Comparison of ENCODE assay signal across 9 cellular contexts in the genomic region with DNA sequence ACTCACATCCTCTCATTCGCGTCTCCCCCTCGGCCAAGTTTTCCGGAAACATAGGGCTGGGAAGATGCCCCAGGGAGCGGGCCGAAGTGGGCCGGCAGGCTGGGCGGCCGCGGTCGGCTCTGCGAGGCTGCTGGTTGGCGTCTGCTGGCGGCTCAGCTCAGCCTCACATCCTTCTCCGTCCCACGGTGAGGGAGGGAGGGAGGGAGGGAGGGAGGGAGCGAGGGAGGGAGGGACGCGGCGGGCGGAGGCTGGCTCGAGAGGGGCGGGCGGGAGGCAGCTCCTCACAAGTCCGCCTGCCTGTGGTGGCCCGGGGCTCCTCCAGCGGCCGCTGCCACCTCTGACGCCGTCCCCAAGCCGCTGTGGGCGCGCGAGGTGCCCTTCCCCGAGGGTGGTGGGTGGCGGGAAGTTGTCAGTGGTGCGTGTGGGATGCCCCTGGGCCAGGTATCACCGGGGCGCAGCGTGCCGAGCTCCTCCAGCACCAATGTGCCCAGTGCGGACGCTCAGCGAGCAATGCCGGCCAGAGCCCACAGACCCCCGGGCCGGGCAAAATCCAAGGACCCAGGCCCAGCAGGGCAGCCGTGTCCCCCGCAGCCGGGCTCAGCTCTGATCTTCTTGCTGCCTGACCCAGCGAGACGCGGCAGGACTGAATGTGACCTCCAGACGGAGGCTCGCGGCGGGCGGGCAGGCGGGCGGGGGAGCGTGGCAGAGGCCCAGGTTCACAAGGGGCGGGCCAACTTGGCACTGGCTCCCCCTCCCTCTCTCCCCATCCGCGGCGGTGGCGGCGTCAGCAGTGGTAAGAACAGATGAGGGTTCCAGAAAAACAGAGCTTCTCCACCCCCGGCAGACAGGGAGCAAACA.
DNase-seq lines count a peak whose midpoint lies in the region; ATAC-seq, FAIRE-seq and TF ChIP-seq lines count a peak whose summit lies in the region.
"Had no signal": no experiment of that assay in that cellular context is flagged by ENCODE, and none has a peak within 500 bp of the region (broad histone marks: within the 10 kb centered on the region; RNA-seq: fewer than 3 reads in every experiment).

No MANE protein-coding gene starts in this region.

- peaks cover 45% of the 10 kb centered on the region for H3K4me1 ChIP-seq in mucosa of descending colon (ENCODE audit: low read depth)

- no peak for TF ChIP-seq POLR2A in erythroblast (IDR thresholded peaks at IDR 0.05; ENCODE audit: low read length)

- no peaks in the 10 kb centered on the region for H3K27me3 Mint-ChIP-seq in activated T-cell treated with anti-CD3 and anti-CD28 coated beads, Interleukin-2, amount 50 U/mL, for 24 hours

- no peak overlapping the region for H3K4me3 ChIP-seq in mucosa of descending colon

- H3K4me1 Mint-ChIP-seq in activated T-cell treated with anti-CD3 and anti-CD28 coated beads, Interleukin-2, amount 50 U/mL, for 24 hours (ENCODE audit: low read depth) = peaks cover 52% of the 10 kb centered on the region

- peak; percentile 75 for ATAC-seq in mucosa of descending colon
- ATAC-seq in HG03097 (IDR thresholded peaks at IDR 0.05; ENCODE audit: low FRiP score, unreplicated experiment) = no peak

- H3K4me3 Mint-ChIP-seq in activated T-cell treated with anti-CD3 and anti-CD28 coated beads, Interleukin-2, amount 50 U/mL, for 24 hours = peak overlapping the region; percentile 53

- peak overlapping the region; percentile 37 for H3K27ac Mint-ChIP-seq in activated T-cell treated with anti-CD3 and anti-CD28 coated beads, Interleukin-2, amount 50 U/mL, for 24 hours

- intact Hi-C loops in mucosa of descending colon (cut with DNase I, micrococcal nuclease) = no loop called here

- DNase-seq in GM03348 (ENCODE audit: low spot score) (peak; percentile 93), NCI-H2227 treated with DMSO at 0.1 percent for 48 hours (lab: John Stamatoyannopoulos, UW) (peak; percentile 76), erythroblast (lab: John Stamatoyannopoulos, UW) (peak; percentile 53), mucosa of descending colon (peak; percentile 84 to 90 (median 90)), GM19239 (ENCODE audit: insufficient read length, low spot score) (no peak)
- DNase-seq in activated T-cell treated with anti-CD3 and anti-CD28 coated beads, Interleukin-2, amount 50 U/mL, for 24 hours = peak; percentile 76
- DNase-seq in stimulated activated CD8-positive, alpha-beta memory T cell treated with anti-CD3 and anti-CD28 coated beads, Interleukin-15, amount 100 ng/mL, for 1 hour (ENCODE audit: low read depth) = peak; percentile 17

- H3K9me3 ChIP-seq in mucosa of descending colon = no peaks in the 10 kb centered on the region

- peaks cover 34% of the 10 kb centered on the region for H3K36me3 Mint-ChIP-seq in activated T-cell treated with anti-CD3 and anti-CD28 coated beads, Interleukin-2, amount 50 U/mL, for 24 hours (ENCODE audit: low read depth)

- no peak for TF ChIP-seq CTCF in mucosa of descending colon (IDR thresholded peaks at IDR 0.05)

- no peak for FAIRE-seq in GM19239 (lab: Jason Lieb, UNC)
- FAIRE-seq: TTC549 had no signal

- no peaks in the 10 kb centered on the region for H3K36me3 ChIP-seq in mucosa of descending colon (ENCODE audit: low read depth)

- no peaks in the 10 kb centered on the region for H3K9me3 Mint-ChIP-seq in activated T-cell treated with anti-CD3 and anti-CD28 coated beads, Interleukin-2, amount 50 U/mL, for 24 hours
